29 cellular contexts compared by ENCODE assay signal in the genomic region with DNA sequence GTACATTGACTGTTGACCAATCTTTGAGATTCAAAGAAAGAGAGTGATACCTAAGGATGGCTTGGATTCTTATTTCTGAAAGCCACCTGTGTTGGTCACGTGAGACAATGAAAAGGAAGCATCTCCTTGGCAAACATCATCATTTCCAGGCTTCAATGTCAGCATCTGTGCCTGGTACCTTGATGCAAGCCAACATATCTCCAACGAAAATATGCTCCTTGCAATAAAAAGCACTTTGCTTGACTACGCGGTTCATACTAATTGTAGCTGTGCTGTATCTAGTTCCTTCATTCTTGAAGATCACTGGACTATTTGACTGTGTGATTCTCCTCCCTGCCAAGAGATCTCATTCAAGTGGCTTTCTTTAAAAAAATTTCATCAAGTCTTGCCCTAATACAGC.
"Had no signal": no experiment of that assay in that cellular context is flagged by ENCODE, and none has a peak within 500 bp of the region (broad histone marks: within the 10 kb centered on the region; RNA-seq: fewer than 3 reads in every experiment).

No MANE protein-coding gene starts in this region.

- ATAC-seq: activated CD4-positive, alpha-beta T cell treated with anti-CD3 and anti-CD28 coated beads for 36 hours; activated CD8-positive, alpha-beta memory T cell treated with anti-CD3 and anti-CD28 coated beads, Interleukin-2, amount 10 ng/mL, durations not matched to agents 7 days and 5 days; activated CD8-positive, alpha-beta T cell treated with anti-CD3 and anti-CD28 coated beads, Interleukin-2, amount 10 ng/mL, durations not matched to agents 7 days and 5 days; activated naive CD4-positive, alpha-beta T cell treated with anti-CD3 and anti-CD28 coated beads, Interleukin-2, amount 50 U/mL, for 72 hours; activated T-cell treated with anti-CD3 and anti-CD28 coated beads, Interleukin-2, amount 50 U/mL, for 72 hours; esophagus mucosa; T-helper 17 cell had no signal

- H3K4me3 ChIP-seq: coronary artery, dorsolateral prefrontal cortex had no signal

- H3K36me3 ChIP-seq: brain microvascular endothelial cell had no signal

- H3K4me3 Mint-ChIP-seq: activated CD4-positive, alpha-beta memory T cell treated with anti-CD3 and anti-CD28 coated beads for 36 hours; activated CD4-positive, alpha-beta T cell treated with anti-CD3 and anti-CD28 coated beads for 36 hours; activated CD4-positive, alpha-beta T cell treated with anti-CD3 and anti-CD28 coated beads, Interleukin-2, amount 10 ng/mL, durations not matched to agents 24 days and 14 days; activated CD8-positive, alpha-beta memory T cell treated with anti-CD3 and anti-CD28 coated beads, Interleukin-2, amount 10 ng/mL, durations not matched to agents 7 days and 5 days; activated CD8-positive, alpha-beta T cell treated with anti-CD3 and anti-CD28 coated beads, Interleukin-2, amount 10 ng/mL, durations not matched to agents 7 days and 5 days; activated naive CD4-positive, alpha-beta T cell treated with anti-CD3 and anti-CD28 coated beads, Interleukin-2, amount 10 ng/mL, durations not matched to agents 7 days and 5 days; activated naive CD8-positive, alpha-beta T cell treated with anti-CD3 and anti-CD28 coated beads, Interleukin-2, amount 10 ng/mL, durations not matched to agents 7 days and 5 days; activated T-cell treated with anti-CD3 and anti-CD28 coated beads, Interleukin-2, amount 50 U/mL, for 24 hours; activated T-cell treated with anti-CD3 and anti-CD28 coated beads, Interleukin-2, amount 50 U/mL, for 72 hours; central memory CD8-positive, alpha-beta T cell; dendritic cell treated with granulocyte-macrophage colony-stimulating factor and Interleukin-4, amounts not matched to agents 40 ng/mL and 50 ng/mL, for 4 days; endodermal cell; T-helper 17 cell; T-helper 2 cell treated with Interferon-gamma antibody and Interleukin-4, amounts not matched to agents 5 μg/mL and 100 μg/mL, for 36 hours had no signal

- H3K4me1 Mint-ChIP-seq: activated CD4-positive, alpha-beta T cell treated with anti-CD3 and anti-CD28 coated beads for 36 hours; activated CD4-positive, alpha-beta T cell treated with anti-CD3 and anti-CD28 coated beads, Interleukin-2, amount 10 ng/mL, durations not matched to agents 24 days and 14 days; activated CD8-positive, alpha-beta memory T cell treated with anti-CD3 and anti-CD28 coated beads, Interleukin-2, amount 10 ng/mL, durations not matched to agents 7 days and 5 days; activated naive CD4-positive, alpha-beta T cell treated with anti-CD3 and anti-CD28 coated beads, Interleukin-2, amount 10 ng/mL, durations not matched to agents 7 days and 5 days; activated naive CD8-positive, alpha-beta T cell treated with anti-CD3 and anti-CD28 coated beads, Interleukin-2, amount 10 ng/mL, durations not matched to agents 7 days and 5 days; central memory CD8-positive, alpha-beta T cell; endodermal cell; T-helper 17 cell had no signal

- H3K27me3 ChIP-seq: dorsolateral prefrontal cortex had no signal

- H3K27ac ChIP-seq: brain microvascular endothelial cell had no signal

- H3K27ac Mint-ChIP-seq: activated CD4-positive, alpha-beta memory T cell treated with anti-CD3 and anti-CD28 coated beads for 36 hours; activated CD4-positive, alpha-beta T cell treated with anti-CD3 and anti-CD28 coated beads for 36 hours; activated CD4-positive, alpha-beta T cell treated with anti-CD3 and anti-CD28 coated beads, Interleukin-2, amount 10 ng/mL, durations not matched to agents 24 days and 14 days; activated CD8-positive, alpha-beta memory T cell treated with anti-CD3 and anti-CD28 coated beads, Interleukin-2, amount 10 ng/mL, durations not matched to agents 7 days and 5 days; activated CD8-positive, alpha-beta T cell treated with anti-CD3 and anti-CD28 coated beads, Interleukin-2, amount 10 ng/mL, durations not matched to agents 7 days and 5 days; activated naive CD4-positive, alpha-beta T cell treated with anti-CD3 and anti-CD28 coated beads, Interleukin-2, amount 10 ng/mL, durations not matched to agents 7 days and 5 days; activated naive CD4-positive, alpha-beta T cell treated with anti-CD3 and anti-CD28 coated beads, Interleukin-2, amount 50 U/mL, for 72 hours; activated naive CD8-positive, alpha-beta T cell treated with anti-CD3 and anti-CD28 coated beads, Interleukin-2, amount 10 ng/mL, durations not matched to agents 7 days and 5 days; activated T-cell treated with anti-CD3 and anti-CD28 coated beads, Interleukin-2, amount 50 U/mL, for 24 hours; activated T-cell treated with anti-CD3 and anti-CD28 coated beads, Interleukin-2, amount 50 U/mL, for 72 hours; dendritic cell treated with granulocyte-macrophage colony-stimulating factor and Interleukin-4, amounts not matched to agents 40 ng/mL and 50 ng/mL, for 4 days; endodermal cell; T-helper 17 cell; T-helper 2 cell treated with Interferon-gamma antibody and Interleukin-4, amounts not matched to agents 5 μg/mL and 100 μg/mL, for 36 hours had no signal

- H3K27me3 Mint-ChIP-seq: activated CD4-positive, alpha-beta memory T cell treated with anti-CD3 and anti-CD28 coated beads for 36 hours; activated CD4-positive, alpha-beta T cell treated with anti-CD3 and anti-CD28 coated beads for 36 hours; activated CD4-positive, alpha-beta T cell treated with anti-CD3 and anti-CD28 coated beads, Interleukin-2, amount 10 ng/mL, durations not matched to agents 24 days and 14 days; activated CD8-positive, alpha-beta memory T cell treated with anti-CD3 and anti-CD28 coated beads, Interleukin-2, amount 10 ng/mL, durations not matched to agents 7 days and 5 days; activated naive CD4-positive, alpha-beta T cell treated with anti-CD3 and anti-CD28 coated beads, Interleukin-2, amount 10 ng/mL, durations not matched to agents 7 days and 5 days; activated naive CD8-positive, alpha-beta T cell treated with anti-CD3 and anti-CD28 coated beads, Interleukin-2, amount 10 ng/mL, durations not matched to agents 7 days and 5 days; activated T-cell treated with anti-CD3 and anti-CD28 coated beads, Interleukin-2, amount 50 U/mL, for 24 hours; central memory CD8-positive, alpha-beta T cell; dendritic cell treated with granulocyte-macrophage colony-stimulating factor and Interleukin-4, amounts not matched to agents 40 ng/mL and 50 ng/mL, for 4 days; T-helper 17 cell had no signal

- H3K36me3 Mint-ChIP-seq: activated CD4-positive, alpha-beta memory T cell treated with anti-CD3 and anti-CD28 coated beads for 36 hours; activated CD8-positive, alpha-beta memory T cell treated with anti-CD3 and anti-CD28 coated beads, Interleukin-2, amount 10 ng/mL, durations not matched to agents 7 days and 5 days; activated naive CD4-positive, alpha-beta T cell treated with anti-CD3 and anti-CD28 coated beads, Interleukin-2, amount 10 ng/mL, durations not matched to agents 7 days and 5 days; activated naive CD4-positive, alpha-beta T cell treated with anti-CD3 and anti-CD28 coated beads, Interleukin-2, amount 50 U/mL, for 72 hours; activated naive CD8-positive, alpha-beta T cell treated with anti-CD3 and anti-CD28 coated beads, Interleukin-2, amount 10 ng/mL, durations not matched to agents 7 days and 5 days had no signal

- H3K9me3 Mint-ChIP-seq: activated CD4-positive, alpha-beta T cell treated with anti-CD3 and anti-CD28 coated beads, Interleukin-2, amount 10 ng/mL, durations not matched to agents 24 days and 14 days; dendritic cell treated with granulocyte-macrophage colony-stimulating factor and Interleukin-4, amounts not matched to agents 40 ng/mL and 50 ng/mL, for 4 days; endodermal cell had no signal

- DNase-seq: activated CD4-positive, alpha-beta memory T cell treated with anti-CD3 and anti-CD28 coated beads for 36 hours; activated CD4-positive, alpha-beta T cell treated with anti-CD3 and anti-CD28 coated beads for 36 hours; activated CD4-positive, alpha-beta T cell treated with anti-CD3 and anti-CD28 coated beads, Interleukin-2, amount 10 ng/mL, durations not matched to agents 24 days and 14 days; activated CD4-positive, CD25-positive, alpha-beta regulatory T cell; activated CD4-positive, CD25-positive, alpha-beta regulatory T cell treated with anti-CD3 and anti-CD28 coated beads, Interleukin-2, amount 50 U/mL, for 72 hours; activated CD8-positive, alpha-beta memory T cell treated with anti-CD3 and anti-CD28 coated beads, Interleukin-2, amount 10 ng/mL, durations not matched to agents 7 days and 5 days; activated CD8-positive, alpha-beta memory T cell treated with anti-CD3 and anti-CD28 coated beads, Interleukin-2, amount 50 U/mL, for 4 hours; activated CD8-positive, alpha-beta T cell treated with anti-CD3 and anti-CD28 coated beads, Interleukin-2, amount 10 ng/mL, durations not matched to agents 7 days and 5 days; activated gamma-delta T cell; activated naive CD4-positive, alpha-beta T cell; activated naive CD4-positive, alpha-beta T cell treated with anti-CD3 and anti-CD28 coated beads, Interleukin-2, amount 10 ng/mL, durations not matched to agents 7 days and 5 days; activated naive CD8-positive, alpha-beta T cell treated with anti-CD3 and anti-CD28 coated beads, Interleukin-2, amount 10 ng/mL, durations not matched to agents 7 days and 5 days; activated T-cell treated with anti-CD3 and anti-CD28 coated beads, Interleukin-2, amount 50 U/mL, for 24 hours; activated T-cell treated with anti-CD3 and anti-CD28 coated beads, Interleukin-2, amount 50 U/mL, for 72 hours; amniotic stem cell; brain microvascular endothelial cell; dorsolateral prefrontal cortex; effector memory CD4-positive, alpha-beta T cell; endodermal cell; foreskin fibroblast; T-helper 1 cell; T-helper 17 cell; T1000 had no signal
